ENCODE assay signal across 11 cellular contexts in genomic region chr17:4003501-4004421, GRCh38. TPM values are rescaled to one million over a fixed set of nuclear protein-coding genes. Genes with fewer than 3 reads are reported as not detected.
DNase-seq lines count a peak whose midpoint lies in the region; ATAC-seq and TF ChIP-seq lines count a peak whose summit lies in the region.
"Had no signal": no experiment of that assay in that cellular context is flagged by ENCODE, and none has a peak within 500 bp of the region (broad histone marks: within the 10 kb centered on the region; RNA-seq: fewer than 3 reads in every experiment).

No MANE protein-coding gene starts in this region.

- peak overlapping the region in 8 of 11 experiments; percentile 38 to 98 (median 89); a peak in 16 of 22 replicates for H3K4me2 ChIP-seq in BLaER1 treated with 17β-estradiol and CSF1 and Interleukin-3, amounts not matched to agents 10 nM and 100 nM

- peak overlapping the region; percentile 54 for H3K4me3 Mint-ChIP-seq in nephron progenitor cell
- H3K4me3 Mint-ChIP-seq in CD8-positive, alpha-beta memory T cell, result no peak overlapping the region
- H3K4me3 Mint-ChIP-seq: T-cell had no signal

- CTCF ChIA-PET in CD8-positive, alpha-beta memory T cell (lab: Charles Lee), result interaction anchor here (0.7 to 5.9 kb wide), 12 partner anchors 11 to 106 kb away, joined by 3 to 61 read pairs (median 5); partner anchors contain the start of genes ATP2A3 and P2RX1

- TF ChIP-seq CTCF in nephron progenitor cell (IDR thresholded peaks at IDR 0.05), result no peak

- no peak for DNase-seq in NT2/D1 (ENCODE audit: low read depth, low spot score)
- peak; percentile 47 for DNase-seq in left cardiac atrium
- peak; percentile 26 for DNase-seq in nephron progenitor cell
- DNase-seq in MG63, result no peak
- DNase-seq in SK-N-DZ (ENCODE audit: low spot score), result no peak
- DNase-seq in CD8-positive, alpha-beta memory T cell, result no peak
- DNase-seq: NCI-H187; NK-92 treated with Interleukin-12 subunit alpha and Interleukin-12 subunit beta, amount 100 ng/mL, for 24 hours had no signal

- H4K20me1 ChIP-seq in BLaER1 treated with 17β-estradiol and CSF1 and Interleukin-3, amounts not matched to agents 10 nM and 100 nM, result peaks cover 10 to 51% (median 33%) of the 10 kb centered on the region in 11 experiments; a peak in 20 of 22 replicates

- peaks cover 42% of the 10 kb centered on the region for H3K4me1 Mint-ChIP-seq in nephron progenitor cell
- peaks cover 2 to 10% (median 7%) of the 10 kb centered on the region in 3 donors for H3K4me1 Mint-ChIP-seq in CD8-positive, alpha-beta memory T cell

- no peak overlapping the region for H3K27ac ChIP-seq in BLaER1 treated with 17β-estradiol and CSF1 and Interleukin-3, amounts not matched to agents 10 nM and 100 nM
- H3K27ac ChIP-seq in CD8-positive, alpha-beta memory T cell (ENCODE audit: low read depth, low read length), result no peak overlapping the region

- H3K9ac ChIP-seq in BLaER1 treated with 17β-estradiol and CSF1 and Interleukin-3, amounts not matched to agents 10 nM and 100 nM, result peak overlapping the region in 3 of 11 experiments; percentile 14 to 37 (median 31); a peak in 6 of 22 replicates
- peak overlapping the region; percentile 50 for H3K9ac ChIP-seq in NT2/D1 (ENCODE audit: insufficient read length, low read depth)

- H3K36me3 ChIP-seq in BLaER1 treated with 17β-estradiol and CSF1 and Interleukin-3, amounts not matched to agents 10 nM and 100 nM, result peaks cover 5 to 39% (median 23%) of the 10 kb centered on the region in 11 experiments; a peak in 19 of 22 replicates
- peaks cover 29% of the 10 kb centered on the region for H3K36me3 ChIP-seq in NT2/D1 (ENCODE audit: insufficient read depth, insufficient read length, low read length)
- no peaks in the 10 kb centered on the region; the same call in none of the 2 replicates for H3K36me3 ChIP-seq in MG63
- peaks cover 21% of the 10 kb centered on the region for H3K36me3 ChIP-seq in CD8-positive, alpha-beta memory T cell (ENCODE audit: insufficient read depth, low read length)

- H3K9me3 Mint-ChIP-seq in nephron progenitor cell, result no peaks in the 10 kb centered on the region
- no peaks in the 10 kb centered on the region for H3K9me3 Mint-ChIP-seq in CD8-positive, alpha-beta memory T cell
- H3K9me3 Mint-ChIP-seq: T-cell had no signal

- H3K36me3 Mint-ChIP-seq in nephron progenitor cell (ENCODE audit: low read depth), result peaks cover 24% of the 10 kb centered on the region
- peaks cover 2 to 35% (median 4%) of the 10 kb centered on the region in 3 donors for H3K36me3 Mint-ChIP-seq in CD8-positive, alpha-beta memory T cell

- peaks cover 47 to 72% (median 66%) of the 10 kb centered on the region in 10 experiments for H3K4me1 ChIP-seq in BLaER1 treated with 17β-estradiol and CSF1 and Interleukin-3, amounts not matched to agents 10 nM and 100 nM
- peaks cover 11% of the 10 kb centered on the region for H3K4me1 ChIP-seq in NT2/D1 (ENCODE audit: insufficient read depth, insufficient read length)
- H3K4me1 ChIP-seq in CD8-positive, alpha-beta memory T cell (ENCODE audit: insufficient read depth, low read length), result peaks cover 6% of the 10 kb centered on the region

- H3K27me3 Mint-ChIP-seq in nephron progenitor cell (ENCODE audit: low read depth, poor library complexity), result peaks cover 23% of the 10 kb centered on the region
- H3K27me3 Mint-ChIP-seq in CD8-positive, alpha-beta memory T cell, result no peaks in the 10 kb centered on the region
- H3K27me3 Mint-ChIP-seq: T-cell had no signal

- no peak overlapping the region for H3K4me3 ChIP-seq in BLaER1 treated with 17β-estradiol and CSF1 and Interleukin-3, amounts not matched to agents 10 nM and 100 nM
- H3K4me3 ChIP-seq in NT2/D1 (ENCODE audit: insufficient read length, low read depth) (no peak overlapping the region), MG63 (no peak overlapping the region)
- no peak overlapping the region for H3K4me3 ChIP-seq in CD8-positive, alpha-beta memory T cell (ENCODE audit: low read length)

- H3K27me3 ChIP-seq in BLaER1 treated with 17β-estradiol and CSF1 and Interleukin-3, amounts not matched to agents 10 nM and 100 nM, result no peaks in the 10 kb centered on the region; a peak in 1 of 22 replicates
- no peaks in the 10 kb centered on the region for H3K27me3 ChIP-seq in NT2/D1 (ENCODE audit: insufficient read depth, insufficient read length)
- no peaks in the 10 kb centered on the region for H3K27me3 ChIP-seq in MG63
- H3K27me3 ChIP-seq in CD8-positive, alpha-beta memory T cell (ENCODE audit: insufficient read depth, low read length, poor library complexity, severe bottlenecking), result no peaks in the 10 kb centered on the region

- intact Hi-C loops in left cardiac atrium (cut with DNase I), result loop anchor here (1.0 to 10.0 kb wide), 4 partner anchors 66 to 269 kb away; no protein-coding TSS in a partner anchor

- POLR2A ChIA-PET in CD8-positive, alpha-beta memory T cell (lab: Charles Lee), result no interaction called here

- peak overlapping the region; percentile 44 for H3K27ac Mint-ChIP-seq in nephron progenitor cell
- no peak overlapping the region for H3K27ac Mint-ChIP-seq in CD8-positive, alpha-beta memory T cell

- ATAC-seq in left cardiac atrium (peak in 1 of 2 donors; percentile 9), GM19397 (IDR thresholded peaks at IDR 0.05; ENCODE audit: unreplicated experiment) (no peak)

- H3K9me3 ChIP-seq in BLaER1 treated with 17β-estradiol and CSF1 and Interleukin-3, amounts not matched to agents 10 nM and 100 nM (replicated peaks in 1 of 11), result no peaks in the 10 kb centered on the region
- H3K9me3 ChIP-seq in NT2/D1 (ENCODE audit: insufficient read depth, low read length) (no peaks in the 10 kb centered on the region), MG63 (no peaks in the 10 kb centered on the region)
- no peaks in the 10 kb centered on the region for H3K9me3 ChIP-seq in CD8-positive, alpha-beta memory T cell (ENCODE audit: low read length)

RNA-seq across cellular contexts. Expression of gene ATP2A3, which starts 39.5 kb away (rescaled TPM):
- 10 to 100 TPM in 1 of 2 donors, 1 to 10 TPM in 1; 8.6 to 12.0 TPM for total RNA-seq in left cardiac atrium
- 0.32 and 1.2 TPM in 2 replicates for total RNA-seq in MG63 (2014; rRNA removed; shearing (Covaris generic); ENCODE audit: low replicate concordance)
- polyA plus RNA-seq in SK-N-DZ (2014; cell fraction: cytosol; rRNA removed), result 0.67 and 1.9 TPM in 2 replicates
- polyA plus RNA-seq in SK-N-DZ (2014; cell fraction: nucleus; rRNA removed), result 0.70 and 0.73 TPM in 2 replicates
- 100 to 1,000 TPM; 108 to 111 TPM for total RNA-seq in CD8-positive, alpha-beta memory T cell
- 105 TPM for polyA plus RNA-seq in CD8-positive, alpha-beta memory T cell

Comparison
In these comparisons a context has a peak if more than half of its experiments do, and no peak if none do; other contexts are left out.
1. DNase-seq: peak in left cardiac atrium (single experiment) and nephron progenitor cell (single experiment); none in NT2/D1 (single experiment), MG63 (single experiment), SK-N-DZ (single experiment) and CD8-positive, alpha-beta memory T cell (0 of 5).
2. RNA of gene ATP2A3, which starts 39.5 kb away (total RNA-seq): 108 to 111 TPM in CD8-positive, alpha-beta memory T cell; 8.6 to 12.0 TPM in left cardiac atrium and 0.32 to 1.2 TPM in MG63; every median in the first group is over 4 times any median in the second.